21 cellular contexts compared by ENCODE assay signal in genomic region chr1:90841477-90841876, GRCh38.
DNase-seq lines count a peak whose midpoint lies in the region; ATAC-seq, FAIRE-seq and TF ChIP-seq lines count a peak whose summit lies in the region.
"Had no signal": no experiment of that assay in that cellular context is flagged by ENCODE, and none has a peak within 500 bp of the region (broad histone marks: within the 10 kb centered on the region; RNA-seq: fewer than 3 reads in every experiment).

No MANE protein-coding gene starts in this region.

- H3K4me1 Mint-ChIP-seq in H9 (peaks cover 49 to 54% of the 10 kb centered on the region in 2 experiments), osteocyte (ENCODE audit: unreplicated experiment) (peaks cover under 1% of the 10 kb centered on the region)

- H3K4me2 ChIP-seq in H9 (ENCODE audit: insufficient read depth, insufficient read length, low read length) (peak overlapping the region; percentile 68), H1 (ENCODE audit: insufficient read depth in 1 of 2, low read depth in 2 of 2, low read length in 2 of 2) (peak overlapping the region; percentile 88 to 91), neuronal stem cell (ENCODE audit: insufficient read depth, low read length, poor library complexity, severe bottlenecking) (no peak overlapping the region)

- no peak overlapping the region for H2BK20ac ChIP-seq in H9 (ENCODE audit: low read depth, low read length, poor library complexity, severe bottlenecking)
- H2BK20ac ChIP-seq in H1 (ENCODE audit: low read length) = no peak overlapping the region

- H4K20me1 ChIP-seq in H9 (ENCODE audit: control insufficient read depth, insufficient read depth, insufficient read length) (no peaks in the 10 kb centered on the region), H1 (replicated peaks in 1 of 2; ENCODE audit: control insufficient read depth in 1 of 2, insufficient read depth in 2 of 2, low read length in 2 of 2) (peaks cover 0 to 8% of the 10 kb centered on the region in 2 experiments)

- H3K36me3 ChIP-seq in H1 (ENCODE audit: control insufficient read depth in 2 of 4, insufficient read depth in 4 of 4, low read length in 3 of 4) (no peaks in the 10 kb centered on the region), neuronal stem cell (replicated peaks in 1 of 2; ENCODE audit: control insufficient read depth in 2 of 2, insufficient read depth in 2 of 2, low read length in 2 of 2) (no peaks in the 10 kb centered on the region)

- H3K27me3 Mint-ChIP-seq in H9 (ENCODE audit: low read depth) (peaks cover 87% of the 10 kb centered on the region), osteocyte (ENCODE audit: unreplicated experiment) (peaks cover 44% of the 10 kb centered on the region)

- H4K8ac ChIP-seq in H9 (replicated peaks; ENCODE audit: insufficient read length, low read depth, low read length) = no peak overlapping the region
- no peak overlapping the region; the same call in 1 of the 2 replicates for H4K8ac ChIP-seq in H1 (ENCODE audit: extremely low read depth, insufficient read depth, low read length)
- no peak overlapping the region for H4K8ac ChIP-seq in neuronal stem cell (ENCODE audit: low read depth, low read length)

- H3K23ac ChIP-seq in H9 (ENCODE audit: insufficient read length, low read depth, low read length) (no peak overlapping the region), H1 (ENCODE audit: insufficient read length) (no peak overlapping the region), neuronal stem cell (ENCODE audit: low read depth, low read length, poor library complexity) (no peak overlapping the region)

- H2BK15ac ChIP-seq in H9 (ENCODE audit: low read depth, low read length) = no peak overlapping the region
- no peak overlapping the region for H2BK15ac ChIP-seq in H1 (ENCODE audit: low read length)
- no peak overlapping the region for H2BK15ac ChIP-seq in neuronal stem cell (ENCODE audit: low read length)

- H3K9ac ChIP-seq in H9 (ENCODE audit: extremely low read depth, insufficient read length, low read length) (no peak overlapping the region), H1 (replicated peaks in 1 of 4; ENCODE audit: extremely low read depth in 1 of 4, low read depth in 3 of 4, low read length in 3 of 4) (no peak overlapping the region), neuronal stem cell (ENCODE audit: low read depth, low read length, poor library complexity) (peak overlapping the region; percentile 40)

- H3K4me3 ChIP-seq in H1 (ENCODE audit: extremely low read depth in 1 of 4, insufficient read depth in 2 of 4, low read depth in 3 of 4, low read length in 4 of 4) (peak overlapping the region; percentile 27 to 57 (median 32); a peak in 7 of 8 replicates), iPS-18c (ENCODE audit: insufficient read depth, low read depth, low read length) (peak overlapping the region; percentile 26; the same call in 1 of the 2 replicates), neuronal stem cell (ENCODE audit: low read length in 2 of 2) (peak overlapping the region in 1 of 2 donors; percentile 40)

- H3K36me3 Mint-ChIP-seq in H9 (ENCODE audit: insufficient read depth in 1 of 3, low read depth in 3 of 3) = no peaks in the 10 kb centered on the region; a peak in 1 of 7 replicates
- H3K36me3 Mint-ChIP-seq in osteocyte (ENCODE audit: unreplicated experiment) = no peaks in the 10 kb centered on the region

- no peak for TF ChIP-seq POLR2A in H1 (IDR thresholded peaks at IDR 0.05; ENCODE audit: control extremely low read depth in 1 of 2, low read depth in 2 of 2, low read length in 2 of 2)

- H3K4me3 Mint-ChIP-seq in H9 (peak overlapping the region; percentile 37 to 74), osteocyte (ENCODE audit: unreplicated experiment) (no peak overlapping the region)
- H3K4me3 Mint-ChIP-seq: CD4-positive, alpha-beta T cell had no signal

- H3K79me2 ChIP-seq in H9 (ENCODE audit: insufficient read depth, low read length) = no peaks in the 10 kb centered on the region
- no peaks in the 10 kb centered on the region for H3K79me2 ChIP-seq in H1 (ENCODE audit: control insufficient read depth in 1 of 2, insufficient read depth in 2 of 2, low read length in 2 of 2)

- H2BK12ac ChIP-seq in H9 (ENCODE audit: insufficient read length, low read depth, low read length) (no peak overlapping the region), H1 (ENCODE audit: low read depth, low read length) (peak overlapping the region; percentile 80; the same call in 1 of the 2 replicates), neuronal stem cell (ENCODE audit: low read length) (no peak overlapping the region)

- H3K9me3 ChIP-seq in H9 (ENCODE audit: control insufficient read depth, low read depth, low read length) (no peaks in the 10 kb centered on the region), H1 (ENCODE audit: insufficient read depth in 2 of 2, low read depth in 1 of 2, low read length in 1 of 2) (no peaks in the 10 kb centered on the region), iPS-18c (ENCODE audit: control insufficient read depth, insufficient read depth, low read length) (no peaks in the 10 kb centered on the region), neuronal stem cell (replicated peaks in 1 of 2; ENCODE audit: control insufficient read depth in 2 of 2, insufficient read depth in 1 of 2, low read depth in 1 of 2, low read length in 2 of 2) (peaks cover 0 to 2% of the 10 kb centered on the region in 2 donors)

- no peak for TF ChIP-seq RAD21 in H1 (IDR thresholded peaks at IDR 0.05 in 1 of 2, conservative IDR thresholded peaks at IDR 0.05 in 1 of 2; ENCODE audit: low read depth in 2 of 2, low read length in 2 of 2)

- H3K14ac ChIP-seq in H9 (ENCODE audit: insufficient read depth, low read length) (0 out of 2 replicates have a peak overlapping the region, but pooled peaks have one; percentile 16), H1 (ENCODE audit: insufficient read length) (no peak overlapping the region), neuronal stem cell (ENCODE audit: low read length) (peak overlapping the region; percentile 42)

- no peak overlapping the region for H2AFZ ChIP-seq in H9 (ENCODE audit: low read length)
- H2AFZ ChIP-seq in H1 (ENCODE audit: low read length) = peak overlapping the region; percentile 6; the same call in 1 of the 2 replicates
- H2AFZ ChIP-seq in neuronal stem cell (ENCODE audit: low read length) = no peak overlapping the region

- WGBS in H9 (ENCODE audit: extremely low coverage, insufficient read length, low lambda C conversion rate) = no CpG with 5 or more reads among the region's 21 CpGs
- 2% methylated on average over 21 of the region's 21 CpGs; no CpG with 5 or more reads in 1 of the 2 experiments for WGBS in H1 (ENCODE audit: extremely low coverage in 1 of 2, insufficient coverage in 1 of 2, insufficient read length in 1 of 2, insufficient replicate concordance in 2 of 2, low coverage in 1 of 2, low lambda C conversion rate in 2 of 2, missing lambda C conversion rate in 1 of 2), 2 experiments
- no CpG with 5 or more reads among the region's 21 CpGs for WGBS in neuronal stem cell (ENCODE audit: extremely low coverage in 2 of 2, insufficient read length in 2 of 2, insufficient replicate concordance in 1 of 2), 2 donors

- H4K5ac ChIP-seq in H9 (ENCODE audit: insufficient read length, low read depth, low read length) = no peak overlapping the region
- no peak overlapping the region for H4K5ac ChIP-seq in H1 (ENCODE audit: insufficient read length, low read depth, low read length)

- H3K23me2 ChIP-seq in H9 (ENCODE audit: insufficient read length, low read depth, low read length, poor library complexity, severe bottlenecking) (peaks cover 7% of the 10 kb centered on the region), H1 (ENCODE audit: low read depth, low read length) (peaks cover 2% of the 10 kb centered on the region; the same call in 1 of the 2 replicates)

- no peak overlapping the region for H3T11ph ChIP-seq in H9 (ENCODE audit: low read length)

- H3K79me1 ChIP-seq in H9 (ENCODE audit: insufficient read depth, low read depth, low read length, poor library complexity, severe bottlenecking) (no peaks in the 10 kb centered on the region), H1 (ENCODE audit: low read depth, low read length) (no peaks in the 10 kb centered on the region), neuronal stem cell (ENCODE audit: low read depth, low read length) (no peaks in the 10 kb centered on the region)

- H3K18ac ChIP-seq in H9 (ENCODE audit: insufficient read length, low read depth, low read length) (peak overlapping the region; percentile 11), H1 (ENCODE audit: extremely low read depth, low read length) (peak overlapping the region; percentile 40), neuronal stem cell (ENCODE audit: low read length) (peak overlapping the region; percentile 41)

- in situ Hi-C loops in G401 (cut with HindIII; ENCODE audit: low sequenced_read_pairs) = no loop called here

- H3K9me3 Mint-ChIP-seq in H9 = no peaks in the 10 kb centered on the region; a peak in 3 of 5 replicates
- no peaks in the 10 kb centered on the region for H3K9me3 Mint-ChIP-seq in osteocyte (ENCODE audit: unreplicated experiment)
- H3K9me3 Mint-ChIP-seq: CD4-positive, alpha-beta T cell had no signal

- no peak overlapping the region for H3K4ac ChIP-seq in H9 (ENCODE audit: low read depth, low read length)
- H3K4ac ChIP-seq in H1 (replicated peaks; ENCODE audit: insufficient read length, low read depth, low read length) = no peak overlapping the region
- no peak overlapping the region for H3K4ac ChIP-seq in neuronal stem cell (ENCODE audit: low read length)

- no peak overlapping the region for H3K27ac ChIP-seq in H9 (ENCODE audit: insufficient read length, low read depth, low read length)
- H3K27ac ChIP-seq in H1 (ENCODE audit: low read depth, low read length) = no peak overlapping the region
- H3K27ac ChIP-seq in neuronal stem cell (replicated peaks; ENCODE audit: low read length) = no peak overlapping the region

- no peak overlapping the region for H2BK120ac ChIP-seq in H9 (ENCODE audit: low read depth, low read length, poor library complexity, severe bottlenecking)
- no peak overlapping the region for H2BK120ac ChIP-seq in H1 (replicated peaks; ENCODE audit: low read depth, low read length)
- H2BK120ac ChIP-seq in neuronal stem cell (ENCODE audit: low read depth, low read length) = no peak overlapping the region

- TF ChIP-seq CTCF in H9 (conservative IDR thresholded peaks at IDR 0.05) (no peak), H1 (IDR thresholded peaks at IDR 0.05; ENCODE audit: control extremely low read depth in 1 of 3, insufficient read depth in 1 of 3, low read depth in 1 of 3, low read length in 3 of 3) (peak in 1 of 3 experiments; percentile 9; a peak in 1 of 4 replicates), osteocyte (IDR thresholded peaks at IDR 0.05) (no peak)

- H4K91ac ChIP-seq in H9 (ENCODE audit: insufficient read length, low read depth, low read length) (no peak overlapping the region), H1 (replicated peaks; ENCODE audit: insufficient read length, low read length) (no peak overlapping the region), neuronal stem cell (ENCODE audit: low read depth, low read length, poor library complexity) (no peak overlapping the region)

- H3K4me1 ChIP-seq in H9 (ENCODE audit: insufficient read depth, low read length) = peaks cover 8% of the 10 kb centered on the region; the same call in 1 of the 2 replicates
- H3K4me1 ChIP-seq in H1 (replicated peaks in 1 of 4; ENCODE audit: control insufficient read depth in 3 of 4, insufficient read depth in 4 of 4, low read length in 3 of 4) = peaks cover 5 to 31% (median 25%) of the 10 kb centered on the region in 4 experiments; a peak in 6 of 7 replicates
- H3K4me1 ChIP-seq in neuronal stem cell (ENCODE audit: control insufficient read depth in 2 of 2, insufficient read depth in 1 of 2, low read depth in 1 of 2, low read length in 2 of 2) = peaks cover 5 to 9% of the 10 kb centered on the region in 2 donors

- CTCF ChIA-PET in H1 (lab: Charles Lee; ENCODE audit: partially characterized antibody) = interaction anchor here (0.7 to 3.8 kb wide), 10 partner anchors 9 to 1007 kb away, joined by 3 to 17 read pairs (median 5); no protein-coding TSS in a partner anchor

- H2BK5ac ChIP-seq in H9 (ENCODE audit: insufficient read length, low read length) (no peak overlapping the region), H1 (ENCODE audit: low read depth, low read length) (0 out of 2 replicates have a peak overlapping the region, but pooled peaks have one; percentile 22), neuronal stem cell (ENCODE audit: low read length) (no peak overlapping the region)

- TF ChIP-seq EP300 in H1 (IDR thresholded peaks at IDR 0.05; ENCODE audit: borderline replicate concordance in 1 of 2, low read depth in 2 of 2, low read length in 2 of 2) = no peak

- ATAC-seq in esophagus mucosa = no peak
- ATAC-seq: PC-3 had no signal

- H2AK5ac ChIP-seq in H9 (ENCODE audit: insufficient read length, low read length) (no peak overlapping the region), H1 (ENCODE audit: low read depth, low read length) (no peak overlapping the region), neuronal stem cell (ENCODE audit: low read depth, low read length) (no peak overlapping the region)

- POLR2A ChIA-PET in H1 (lab: Charles Lee; ENCODE audit: partially characterized antibody) = interaction anchor here (0.8 to 1.9 kb wide), 3 partner anchors 9 to 157 kb away, joined by 3 to 8 read pairs (median 6); no protein-coding TSS in a partner anchor

- H3K27ac Mint-ChIP-seq in H9 (no peak overlapping the region), osteocyte (ENCODE audit: unreplicated experiment) (no peak overlapping the region)
- H3K27ac Mint-ChIP-seq: CD4-positive, alpha-beta T cell had no signal

- no peak for FAIRE-seq in H1 (lab: Jason Lieb, UNC)
- FAIRE-seq: A204.1 had no signal

- H3K27me3 ChIP-seq in H9 (ENCODE audit: insufficient read depth, low read length) (peaks cover 47% of the 10 kb centered on the region), H1 (replicated peaks in 1 of 4; ENCODE audit: control insufficient read depth in 3 of 4, extremely low read depth in 1 of 4, insufficient read depth in 3 of 4, low read length in 3 of 4) (peaks cover 31 to 78% (median 60%) of the 10 kb centered on the region in 4 experiments), neuronal stem cell (ENCODE audit: control insufficient read depth in 3 of 3, insufficient read depth in 3 of 3, low read depth in 1 of 3, low read length in 3 of 3) (peaks cover 11 to 63% (median 18%) of the 10 kb centered on the region in 3 experiments)

- DNase-seq in H9 (peak; percentile 41), H1 (ENCODE audit: low read depth in 1 of 2, low spot score in 2 of 2) (peak in 1 of 2 experiments; percentile 74), neuronal stem cell (ENCODE audit: low spot score) (no peak), DMS153 treated with DMSO at 0.1 percent for 48 hours (lab: John Stamatoyannopoulos, UW; ENCODE audit: unreplicated experiment) (no peak), osteocyte (ENCODE audit: extremely low spot score, unreplicated experiment) (no peak), G401 (ENCODE audit: low spot score) (no peak)
- DNase-seq: CD4-positive, alpha-beta T cell; DMS53; EL; IMR-90; NCI-H1417 treated with DMSO at 0.1 percent for 48 hours; NCI-H187 treated with DMSO at 0.1 percent for 48 hours; NCI-H2227 treated with DMSO at 0.1 percent for 48 hours; NCI-H524; NCI-H82; PC-3; RPMI8226; SHP77 treated with DMSO at 0.1 percent for 48 hours had no signal

- H3K56ac ChIP-seq in H9 (ENCODE audit: insufficient read length, low read depth, low read length) = no peak overlapping the region
- H3K56ac ChIP-seq in H1 (replicated peaks; ENCODE audit: insufficient read length, low read depth, low read length) = no peak overlapping the region
